Comparison of ENCODE assay signal across 9 cellular contexts in the genomic region with DNA sequence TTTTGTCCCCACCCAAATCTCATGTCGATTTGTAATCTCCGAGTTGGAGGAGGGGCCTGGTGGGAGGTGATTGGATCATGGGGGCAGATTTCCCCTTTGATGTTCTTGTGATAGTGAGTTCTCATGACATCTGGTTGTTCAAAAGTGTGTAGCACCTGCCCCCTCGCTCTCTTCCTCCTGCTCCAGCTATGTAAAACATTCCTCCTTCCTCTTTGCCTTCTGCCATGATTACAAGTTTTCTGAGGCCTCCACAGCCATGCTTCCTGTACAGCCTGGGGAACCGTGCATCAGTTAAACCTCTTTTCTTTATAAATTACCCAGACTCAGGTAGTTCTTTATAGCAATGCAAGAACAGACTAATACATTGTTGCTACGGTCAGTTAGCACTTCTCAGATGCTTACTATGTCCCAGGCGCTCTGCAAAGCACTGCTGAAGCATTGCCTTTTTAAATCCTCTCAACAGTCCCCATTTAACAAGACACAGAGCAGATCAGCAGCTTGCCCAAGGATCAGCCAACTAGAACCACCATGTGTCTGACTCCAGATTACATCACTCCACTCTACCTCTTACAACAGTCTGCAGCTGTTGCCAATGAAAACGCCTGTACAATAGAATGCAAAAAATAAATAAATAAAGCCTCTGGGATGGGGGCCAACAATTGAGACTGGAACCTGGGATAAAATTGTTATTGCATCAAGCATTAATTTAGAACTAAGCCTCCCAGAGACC. TPM values are rescaled to one million over a fixed set of nuclear protein-coding genes. Genes with fewer than 3 reads are reported as not detected.
A peak's percentile ranks its signal among the peaks of the same experiment; 100 is the strongest.
DNase-seq lines count a peak whose midpoint lies in the region; ATAC-seq and TF ChIP-seq lines count a peak whose summit lies in the region.
"Had no signal": no experiment of that assay in that cellular context is flagged by ENCODE, and none has a peak within 500 bp of the region (broad histone marks: within the 10 kb centered on the region; RNA-seq: fewer than 3 reads in every experiment).

No MANE protein-coding gene starts in this region.

- H3K9me3 ChIP-seq in A673 (ENCODE audit: low read depth, low read length, poor library complexity, severe bottlenecking) (no peaks in the 10 kb centered on the region), SJCRH30 (replicated peaks) (0 out of 2 replicates have a peak, but pooled peaks cover 3% of the 10 kb centered on the region)

- H3K36me3 ChIP-seq in A673 (ENCODE audit: insufficient read depth, low read length, poor library complexity, severe bottlenecking), result no peaks in the 10 kb centered on the region
- no peaks in the 10 kb centered on the region for H3K36me3 ChIP-seq in SJCRH30

- no peak overlapping the region for H3K4me3 ChIP-seq in A673 (ENCODE audit: low read depth, low read length, poor library complexity, severe bottlenecking)
- H3K4me3 ChIP-seq in SJCRH30, result peak overlapping the region; percentile 26
- H3K4me3 ChIP-seq: SK-N-MC had no signal

- peak overlapping the region; percentile 79 for H3K27ac ChIP-seq in A673 (ENCODE audit: low read depth, low read length, poor library complexity, severe bottlenecking)
- H3K27ac ChIP-seq in SJCRH30, result peak overlapping the region; percentile 98
- H3K27ac ChIP-seq: SK-N-MC had no signal

- intact Hi-C loops in A673 (cut with micrococcal nuclease; ENCODE audit: unreplicated experiment), result no loop called here

- CTCF ChIA-PET in A673 (lab: Charles Lee), result no interaction called here

- H3K4me1 ChIP-seq in A673 (ENCODE audit: insufficient read depth, low read length, poor library complexity, severe bottlenecking), result peaks cover 47% of the 10 kb centered on the region
- H3K4me1 ChIP-seq in SJCRH30, result peaks cover 52% of the 10 kb centered on the region

- no peak for ATAC-seq in GM21381 (IDR thresholded peaks at IDR 0.05; ENCODE audit: unreplicated experiment)

- BruUV-seq in A673 (replicated peaks; lab: Mats Ljungman, UMichigan), result no TSS peak

- H3K27me3 ChIP-seq in A673 (replicated peaks; ENCODE audit: insufficient read depth, low read depth, low read length, poor library complexity) (peaks cover 11% of the 10 kb centered on the region), SJCRH30 (no peaks in the 10 kb centered on the region)

- DNase-seq in A673 (ENCODE audit: low spot score), result peak; percentile 79
- DNase-seq in LHCN-M2 (ENCODE audit: low read depth), result peak; percentile 92
- DNase-seq in SJCRH30, result peak; percentile 93 to 98
- peak; percentile 24 for DNase-seq in hepatic stellate cell (ENCODE audit: low spot score)
- DNase-seq in HuH-7 (ENCODE audit: low spot score), result no peak
- no peak for DNase-seq in activated naive CD4-positive, alpha-beta T cell treated with anti-CD3 and anti-CD28 coated beads, Interleukin-2, amount 50 U/mL, for 16 hours
- no peak for DNase-seq in iPS-NIHi7 (ENCODE audit: extremely low spot score)

- no peak for TF ChIP-seq CTCF in A673 (conservative IDR thresholded peaks at IDR 0.05; ENCODE audit: low read depth, low read length)

- POLR2A ChIA-PET in A673 (lab: Charles Lee; ENCODE audit: low non-redundant PET), result interaction anchor here (0.7 kb wide), 1 partner anchor 401 kb away, joined by 3 read pairs; no protein-coding TSS in a partner anchor

RNA-seq across cellular contexts. Expression of gene USP1, which starts 52.4 kb away (rescaled TPM):
- total RNA-seq in A673 (2021) (85.9 and 90.0 TPM in 2 replicates), LHCN-M2 (2014; rRNA removed) (49.2 and 54.9 TPM in 2 replicates)
- polyA plus RNA-seq in LHCN-M2 (2012), result 10.8 TPM
- 143 and 165 TPM in 2 replicates for total RNA-seq in SJCRH30 (2014; rRNA removed; shearing (Covaris generic))

Comparison
In these comparisons a context has a peak if more than half of its experiments do, and no peak if none do; other contexts are left out.
1. DNase-seq: peak in A673 (single experiment), LHCN-M2 (single experiment), SJCRH30 (2 of 2) and hepatic stellate cell (single experiment); none in HuH-7 (single experiment), activated naive CD4-positive, alpha-beta T cell treated with anti-CD3 and anti-CD28 coated beads, Interleukin-2, amount 50 U/mL, for 16 hours (single experiment) and iPS-NIHi7 (single experiment).